Comparison of ENCODE assay signal across 18 cellular contexts in the genomic region with DNA sequence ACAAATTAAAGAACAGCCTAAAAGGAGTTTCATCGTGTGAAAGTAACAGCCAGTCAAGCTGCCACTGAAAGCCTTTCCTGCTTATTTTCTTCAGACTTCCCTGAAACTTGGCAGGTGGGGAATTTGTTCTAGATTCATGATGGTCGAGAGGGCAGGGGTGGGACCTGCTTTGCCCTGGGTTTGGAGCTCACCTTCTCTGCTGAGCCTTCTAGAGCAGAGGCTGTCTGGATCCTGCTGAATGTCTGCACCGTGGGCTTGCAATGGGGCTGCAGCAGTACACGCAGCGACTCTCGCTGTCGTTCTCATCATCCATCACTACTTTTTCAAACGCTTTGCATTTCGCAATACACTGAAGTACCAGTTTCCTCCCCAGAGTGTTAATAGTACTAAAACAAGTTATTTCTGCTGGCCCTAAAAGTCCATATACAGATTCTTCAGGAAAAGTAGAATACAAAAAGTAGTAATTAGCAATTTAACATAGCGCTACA. TPM values are rescaled to one million over a fixed set of nuclear protein-coding genes. Genes with fewer than 3 reads are reported as not detected.
DNase-seq lines count a peak whose midpoint lies in the region; ATAC-seq and TF ChIP-seq lines count a peak whose summit lies in the region.
"Had no signal": no experiment of that assay in that cellular context is flagged by ENCODE, and none has a peak within 500 bp of the region (broad histone marks: within the 10 kb centered on the region; RNA-seq: fewer than 3 reads in every experiment).

No MANE protein-coding gene starts in this region.

- peaks cover 15% of the 10 kb centered on the region for H3K36me3 Mint-ChIP-seq in CD4-positive, CD25-positive, alpha-beta regulatory T cell
- H3K36me3 Mint-ChIP-seq in endothelial cell (ENCODE audit: low read depth, unreplicated experiment), result peaks cover 9% of the 10 kb centered on the region
- no peaks in the 10 kb centered on the region for H3K36me3 Mint-ChIP-seq in nephron progenitor cell (ENCODE audit: low read depth)

- no peak for TF ChIP-seq POLR2A in NB4 (IDR thresholded peaks at IDR 0.05; ENCODE audit: extremely low read depth, insufficient read length)

- H3K27me3 ChIP-seq in CD4-positive, CD25-positive, alpha-beta regulatory T cell (ENCODE audit: control insufficient read depth, insufficient read depth, low read length), result peaks cover 24% of the 10 kb centered on the region

- peaks cover 69% of the 10 kb centered on the region for H3K27me3 Mint-ChIP-seq in CD4-positive, CD25-positive, alpha-beta regulatory T cell
- H3K27me3 Mint-ChIP-seq in endothelial cell (ENCODE audit: unreplicated experiment) (peaks cover 14% of the 10 kb centered on the region), nephron progenitor cell (ENCODE audit: low read depth, poor library complexity) (peaks cover 28% of the 10 kb centered on the region)

- no peaks in the 10 kb centered on the region for H3K9me3 Mint-ChIP-seq in CD4-positive, CD25-positive, alpha-beta regulatory T cell
- H3K9me3 Mint-ChIP-seq in endothelial cell (ENCODE audit: unreplicated experiment) (no peaks in the 10 kb centered on the region), nephron progenitor cell (no peaks in the 10 kb centered on the region)
- H3K9me3 Mint-ChIP-seq: activated CD8-positive, alpha-beta T cell treated with anti-CD3 and anti-CD28 coated beads for 36 hours; activated T-cell treated with anti-CD3 and anti-CD28 coated beads, Interleukin-2, amount 50 U/mL, for 72 hours; GM23338 had no signal

- H3K4me3 ChIP-seq in CD4-positive, CD25-positive, alpha-beta regulatory T cell (ENCODE audit: low read depth, low read length), result no peak overlapping the region
- H3K4me3 ChIP-seq in NB4 (ENCODE audit: low read depth, low read length), result no peak overlapping the region

- no peak overlapping the region for H3K27ac ChIP-seq in CD4-positive, CD25-positive, alpha-beta regulatory T cell (ENCODE audit: insufficient read depth, low read length, poor library complexity, severe bottlenecking)
- H3K27ac ChIP-seq: WERI-Rb-1 had no signal

- DNase-seq in CD4-positive, CD25-positive, alpha-beta regulatory T cell, result no peak
- DNase-seq in NB4 (ENCODE audit: low read depth), result peak; percentile 36
- DNase-seq in endothelial cell (ENCODE audit: low spot score), result no peak
- DNase-seq in nephron progenitor cell, result no peak
- DNase-seq in ACHN, result no peak
- no peak for DNase-seq in stimulated activated CD4-positive, alpha-beta T cell treated with anti-CD3 and anti-CD28 coated beads, Interleukin-4, amount 100 ng/mL, for 1 hour
- no peak for DNase-seq in DMS 273 treated with DMSO at 0.1 percent for 48 hours (lab: John Stamatoyannopoulos, UW)
- DNase-seq: activated CD8-positive, alpha-beta T cell treated with anti-CD3 and anti-CD28 coated beads for 36 hours; activated T-cell treated with anti-CD3 and anti-CD28 coated beads, Interleukin-2, amount 50 U/mL, for 72 hours; COR-L47; cortex of kidney; NCI-H1694; stimulated activated naive CD8-positive, alpha-beta T cell treated with anti-CD3 and anti-CD28 coated beads, Interleukin-15, Interleukin-2, amounts not matched to agents 100 U/mL and 50 U/mL, for 24 hours had no signal

- ATAC-seq in CD4-positive, CD25-positive, alpha-beta regulatory T cell (ENCODE audit: low read depth in 2 of 2), result no peak
- no peak for ATAC-seq in HG02938 (IDR thresholded peaks at IDR 0.05; ENCODE audit: unreplicated experiment)
- ATAC-seq: activated CD8-positive, alpha-beta T cell treated with anti-CD3 and anti-CD28 coated beads for 36 hours; GM23338; stimulated activated naive CD8-positive, alpha-beta T cell treated with anti-CD3 and anti-CD28 coated beads, Interleukin-15, Interleukin-2, amounts not matched to agents 100 U/mL and 50 U/mL, for 24 hours had no signal

- in situ Hi-C loops in ACHN (cut with HindIII; ENCODE audit: low pct_ligation_motif_present, low pct_unique_long_range_greater_than_20kb, low sequenced_read_pairs), result no loop called here

- no peak for TF ChIP-seq CTCF in NB4 (IDR thresholded peaks at IDR 0.05; ENCODE audit: low read depth, low read length)
- no peak for TF ChIP-seq CTCF in endothelial cell (IDR thresholded peaks at IDR 0.05; ENCODE audit: unreplicated experiment)
- TF ChIP-seq CTCF in nephron progenitor cell (IDR thresholded peaks at IDR 0.05), result no peak

- no peaks in the 10 kb centered on the region for H3K9me3 ChIP-seq in CD4-positive, CD25-positive, alpha-beta regulatory T cell (ENCODE audit: control insufficient read depth in 2 of 2, low read length in 2 of 2)
- H3K9me3 ChIP-seq: esophagus muscularis mucosa had no signal

- no peak overlapping the region for H3K27ac Mint-ChIP-seq in CD4-positive, CD25-positive, alpha-beta regulatory T cell
- H3K27ac Mint-ChIP-seq in endothelial cell (ENCODE audit: unreplicated experiment) (no peak overlapping the region), nephron progenitor cell (no peak overlapping the region)
- H3K27ac Mint-ChIP-seq: activated CD8-positive, alpha-beta T cell treated with anti-CD3 and anti-CD28 coated beads for 36 hours; activated T-cell treated with anti-CD3 and anti-CD28 coated beads, Interleukin-2, amount 50 U/mL, for 72 hours; GM23338; progenitor cell of endocrine pancreas had no signal

- H3K4me3 Mint-ChIP-seq in CD4-positive, CD25-positive, alpha-beta regulatory T cell, result peak overlapping the region; percentile 8 to 72 (median 46)
- H3K4me3 Mint-ChIP-seq in endothelial cell (ENCODE audit: unreplicated experiment) (peak overlapping the region; percentile 48), nephron progenitor cell (peak overlapping the region; percentile 83)

- peaks cover 5 to 21% (median 12%) of the 10 kb centered on the region in 4 donors for H3K4me1 Mint-ChIP-seq in CD4-positive, CD25-positive, alpha-beta regulatory T cell
- H3K4me1 Mint-ChIP-seq in endothelial cell (ENCODE audit: unreplicated experiment) (peaks cover 77% of the 10 kb centered on the region), nephron progenitor cell (peaks cover 91% of the 10 kb centered on the region)

- peaks cover 12% of the 10 kb centered on the region for H3K4me1 ChIP-seq in CD4-positive, CD25-positive, alpha-beta regulatory T cell (ENCODE audit: control insufficient read depth, insufficient read depth, low read length, poor library complexity, severe bottlenecking)

- no peaks in the 10 kb centered on the region for H3K36me3 ChIP-seq in CD4-positive, CD25-positive, alpha-beta regulatory T cell (ENCODE audit: control insufficient read depth, insufficient read depth, low read length)
- H3K36me3 ChIP-seq: esophagus muscularis mucosa, WERI-Rb-1 had no signal

RNA-seq across cellular contexts. Expression of a gene that starts 16.3 kb away (rescaled TPM):
- not detected for total RNA-seq in CD4-positive, CD25-positive, alpha-beta regulatory T cell
- polyA plus RNA-seq in CD4-positive, CD25-positive, alpha-beta regulatory T cell, result not detected
- total RNA-seq in endothelial cell (ENCODE audit: unreplicated experiment), result 112 TPM

Comparison
In these comparisons a context has a peak if more than half of its experiments do, and no peak if none do; other contexts are left out.
1. RNA of a gene that starts 16.3 kb away (total RNA-seq): 112 TPM in endothelial cell (single experiment); not detected in CD4-positive, CD25-positive, alpha-beta regulatory T cell (single experiment); every median in the first group is over 100 times any median in the second.
2. Peak in every context shown above with its lines, with median percentiles within 50 percentile points of each other: H3K4me3 Mint-ChIP-seq.